ENCODE assay signal across 8 cellular contexts in genomic region chr4:49149006-49149975, GRCh38.
A peak's percentile ranks its signal among the peaks of the same experiment; 100 is the strongest.
DNase-seq lines count a peak whose midpoint lies in the region; ATAC-seq and TF ChIP-seq lines count a peak whose summit lies in the region.
"Not testable (repeated sequence)": the region's sequence is repeated elsewhere in the genome, so short reads cannot be mapped to it uniquely, and the experiment has no call there.

No MANE protein-coding gene starts in this region.

- 30% methylated on average over 21 of the region's 21 CpGs for WGBS in right lobe of liver (ENCODE audit: insufficient coverage, low coverage, low lambda C conversion rate, missing lambda C conversion rate)

- H3K4me1 Mint-ChIP-seq in stimulated activated naive CD8-positive, alpha-beta T cell treated with anti-CD3 and anti-CD28 coated beads, Interleukin-15, amount 100 ng/mL, for 72 hours = not testable (repeated sequence)

- H3K4me3 Mint-ChIP-seq in stimulated activated naive CD8-positive, alpha-beta T cell treated with anti-CD3 and anti-CD28 coated beads, Interleukin-15, amount 100 ng/mL, for 72 hours = not testable (repeated sequence)

- H3K9ac ChIP-seq in adipocyte (ENCODE audit: low read length) = not testable (repeated sequence)

- H3K4me3 ChIP-seq in adipocyte (ENCODE audit: low read length); right lobe of liver: not testable (repeated sequence)

- not testable (repeated sequence) for TF ChIP-seq POLR2A in right lobe of liver (IDR thresholded peaks at IDR 0.05)

- H3K27me3 Mint-ChIP-seq in stimulated activated naive CD8-positive, alpha-beta T cell treated with anti-CD3 and anti-CD28 coated beads, Interleukin-15, amount 100 ng/mL, for 72 hours = not testable (repeated sequence)

- H3K27me3 ChIP-seq in adipocyte (replicated peaks; ENCODE audit: control insufficient read depth, insufficient read depth, low read length); right lobe of liver: not testable (repeated sequence)

- intact Hi-C loops in right lobe of liver (cut with DNase I) = not testable (repeated sequence)

- ATAC-seq in GM18498 (IDR thresholded peaks at IDR 0.05; ENCODE audit: unreplicated experiment) = peak; percentile 79
- peak; percentile 89 for ATAC-seq in GM21528 (IDR thresholded peaks at IDR 0.05; ENCODE audit: low FRiP score, unreplicated experiment)
- ATAC-seq in HG03066 (IDR thresholded peaks at IDR 0.05; ENCODE audit: low read depth, unreplicated experiment) = peak; percentile 64
- ATAC-seq in right lobe of liver = peak; percentile 86 to 89 (median 88)
- ATAC-seq in stimulated activated naive CD8-positive, alpha-beta T cell treated with anti-CD3 and anti-CD28 coated beads, Interleukin-15, amount 100 ng/mL, for 72 hours = peak; percentile 81

- H3K9me3 Mint-ChIP-seq in stimulated activated naive CD8-positive, alpha-beta T cell treated with anti-CD3 and anti-CD28 coated beads, Interleukin-15, amount 100 ng/mL, for 72 hours = peaks cover 76 to 77% of the 10 kb centered on the region in 2 donors

- DNase-seq in M059J (ENCODE audit: low read depth) (peak; percentile 67), adipocyte (ENCODE audit: low read depth) (peak; percentile 82), fibroblast of the conjunctiva (ENCODE audit: low read depth) (peak; percentile 81)
- DNase-seq in right lobe of liver; stimulated activated naive CD8-positive, alpha-beta T cell treated with anti-CD3 and anti-CD28 coated beads, Interleukin-15, amount 100 ng/mL, for 72 hours: not testable (repeated sequence)

- not testable (repeated sequence) for H3K4me1 ChIP-seq in adipocyte (ENCODE audit: control insufficient read depth, insufficient read depth, low read length); right lobe of liver

- not testable (repeated sequence) for H3K36me3 ChIP-seq in adipocyte (ENCODE audit: control insufficient read depth, insufficient read depth, low read length, severe bottlenecking); right lobe of liver

- peaks cover 32% of the 10 kb centered on the region for H3K9me3 ChIP-seq in adipocyte (ENCODE audit: control insufficient read depth, low read length)
- H3K9me3 ChIP-seq in right lobe of liver = peaks cover 0 to 10% (median 0%) of the 10 kb centered on the region in 4 donors

- H3K27ac ChIP-seq in right lobe of liver = not testable (repeated sequence)

- not testable (repeated sequence) for TF ChIP-seq CTCF in right lobe of liver (IDR thresholded peaks at IDR 0.05)

- H3K27ac Mint-ChIP-seq in stimulated activated naive CD8-positive, alpha-beta T cell treated with anti-CD3 and anti-CD28 coated beads, Interleukin-15, amount 100 ng/mL, for 72 hours = not testable (repeated sequence)
